8 cellular contexts compared by ENCODE assay signal in genomic region chr6:107114213-107114871, GRCh38. TPM values are rescaled to one million over a fixed set of nuclear protein-coding genes. Genes with fewer than 3 reads are reported as not detected.
DNase-seq lines count a peak whose midpoint lies in the region; ATAC-seq and TF ChIP-seq lines count a peak whose summit lies in the region.

No MANE protein-coding gene starts in this region.

- no peak for TF ChIP-seq POLR2A in spleen (IDR thresholded peaks at IDR 0.05)

- peak overlapping the region in 6 of 8 donors; percentile 55 to 77 (median 70) for H3K27ac ChIP-seq in spleen

- TF ChIP-seq CTCF in WI38 (IDR thresholded peaks at IDR 0.05; ENCODE audit: low read depth, low read length) (peak; percentile 44; the same call in 1 of the 2 replicates), cardiac fibroblast (IDR thresholded peaks at IDR 0.05; ENCODE audit: low read depth, low read length) (peak; percentile 10), spleen (IDR thresholded peaks at IDR 0.05 in 8 of 11, conservative IDR thresholded peaks at IDR 0.05 in 3 of 11) (peak; percentile 28 to 98 (median 92))

- H3K9me3 ChIP-seq in spleen = no peaks in the 10 kb centered on the region

- 0 to 1% (median 0%) methylated on average over 22 to 104 of the region's 104 CpGs for WGBS in spleen, 5 donors

- peaks cover 6 to 37% (median 25%) of the 10 kb centered on the region in 6 donors for H3K4me1 ChIP-seq in spleen

- no peaks in the 10 kb centered on the region for H3K36me3 ChIP-seq in spleen

- DNase-seq in A172 (ENCODE audit: low spot score) (peak; percentile 57), NCI-H2107 (lab: John Stamatoyannopoulos, UW) (peak; percentile 68), cardiac fibroblast (ENCODE audit: low read depth in 2 of 2) (peak; percentile 80 to 92), iris pigment epithelial cell (ENCODE audit: low read depth) (peak; percentile 84), spleen (peak; percentile 95)

- intact Hi-C loops in spleen (cut with DNase I; ENCODE audit: low total_unique reads) = no loop called here

- ATAC-seq in GM18502 (IDR thresholded peaks at IDR 0.05; ENCODE audit: poor library complexity, unreplicated experiment) (peak; percentile 69), HG02970 (IDR thresholded peaks at IDR 0.05; ENCODE audit: low FRiP score, unreplicated experiment) (peak; percentile 57)

- H3K4me3 ChIP-seq in WI38 (ENCODE audit: low read depth, low read length) = peak overlapping the region; percentile 57
- peak overlapping the region; percentile 46 to 60 for H3K4me3 ChIP-seq in cardiac fibroblast (replicated peaks in 1 of 2; ENCODE audit: low read depth in 2 of 2, low read length in 2 of 2)
- peak overlapping the region; percentile 50 to 93 (median 78) for H3K4me3 ChIP-seq in spleen

- H3K27me3 ChIP-seq in spleen (replicated peaks in 1 of 7) = peaks cover 0 to 36% (median 2%) of the 10 kb centered on the region in 7 donors

RNA-seq across cellular contexts. Expression of gene BEND3, which starts 1.0 kb away (rescaled TPM):
- total RNA-seq in A172 (2014; rRNA removed; shearing (Covaris generic)) = 2.3 and 3.5 TPM in 2 replicates
- 1 to 10 TPM; 1.5 to 2.6 (median 2.2) TPM for total RNA-seq in spleen
- polyA plus RNA-seq in spleen = under 1 TPM; 0.37 to 0.83 (median 0.64) TPM

Comparison
In these comparisons a context has a peak if more than half of its experiments do, and no peak if none do; other contexts are left out.
1. Peak in every context shown above with its lines: DNase-seq, ATAC-seq, H3K4me3 ChIP-seq and H3K27ac ChIP-seq.
2. CTCF ChIP-seq: peak in every context shown above with its lines; median percentile 92 in spleen; 44 in WI38; 10 in cardiac fibroblast.